Comparison of ENCODE assay signal across 1 cellular context in genomic region chr3:167732313-167733065, GRCh38.
TF ChIP-seq lines count a peak whose summit lies in the region.

No MANE protein-coding gene starts in this region.

TF ChIP-seq in K562, 482 proteins besides CTCF, POLR2A, EP300 and RAD21 (continues in another document):
- TF ChIP-seq SRSF7 (optimal IDR thresholded peaks at IDR 0.05; ENCODE audit: low read depth, low read length) (no peak), NFXL1 (CRISPR knock-in tag; IDR thresholded peaks at IDR 0.05) (no peak), KAT2B (IDR thresholded peaks at IDR 0.05; ENCODE audit: low read depth, low read length) (no peak), TAF9B (IDR thresholded peaks at IDR 0.05; ENCODE audit: partially characterized antibody) (peak; percentile 4), ZFP36 (IDR thresholded peaks at IDR 0.05; ENCODE audit: low read depth, low read length, partially characterized antibody) (no peak), ZNF316 (IDR thresholded peaks at IDR 0.05) (no peak), ZBTB34 (CRISPR knock-in tag; IDR thresholded peaks at IDR 0.05) (no peak), NKRF (IDR thresholded peaks at IDR 0.05; ENCODE audit: borderline replicate concordance) (peak; percentile 75), PHTF2 (CRISPR knock-in tag; IDR thresholded peaks at IDR 0.05) (no peak), ZNF12 (CRISPR knock-in tag; IDR thresholded peaks at IDR 0.05) (no peak), ZKSCAN8 (CRISPR knock-in tag; IDR thresholded peaks at IDR 0.05) (no peak), ZNF311 (CRISPR knock-in tag; IDR thresholded peaks at IDR 0.05) (no peak), MCM2 (IDR thresholded peaks at IDR 0.05; ENCODE audit: low read depth) (no peak), THRB (CRISPR knock-in tag; conservative IDR thresholded peaks at IDR 0.05) (no peak), NFYB (IDR thresholded peaks at IDR 0.05; ENCODE audit: extremely low read depth, insufficient read length) (no peak), ZNF253 (CRISPR knock-in tag; conservative IDR thresholded peaks at IDR 0.05) (no peak), SMARCE1 (IDR thresholded peaks at IDR 0.05) (0 out of 2 replicates have a peak, but pooled peaks have one; percentile 12), SNRNP70 (optimal IDR thresholded peaks at IDR 0.05; ENCODE audit: low read depth, low read length) (no peak), MYBL2 (IDR thresholded peaks at IDR 0.05; ENCODE audit: low read depth) (no peak), MYBL2 (CRISPR knock-in tag; IDR thresholded peaks at IDR 0.05; ENCODE audit: borderline replicate concordance) (no peak), MXI1 (IDR thresholded peaks at IDR 0.05; ENCODE audit: low read depth, low read length) (peak; percentile 70; the same call in 1 of the 2 replicates), HMBOX1 (IDR thresholded peaks at IDR 0.05) (no peak; the same call in 1 of the 2 replicates), MEIS2 (IDR thresholded peaks at IDR 0.05; ENCODE audit: partially characterized antibody) (no peak), MITF (IDR thresholded peaks at IDR 0.05) (no peak), ZNF121 (CRISPR knock-in tag; conservative IDR thresholded peaks at IDR 0.05) (no peak), ZSCAN32 (CRISPR knock-in tag; IDR thresholded peaks at IDR 0.05) (no peak)
- TF ChIP-seq, protein P1, sequence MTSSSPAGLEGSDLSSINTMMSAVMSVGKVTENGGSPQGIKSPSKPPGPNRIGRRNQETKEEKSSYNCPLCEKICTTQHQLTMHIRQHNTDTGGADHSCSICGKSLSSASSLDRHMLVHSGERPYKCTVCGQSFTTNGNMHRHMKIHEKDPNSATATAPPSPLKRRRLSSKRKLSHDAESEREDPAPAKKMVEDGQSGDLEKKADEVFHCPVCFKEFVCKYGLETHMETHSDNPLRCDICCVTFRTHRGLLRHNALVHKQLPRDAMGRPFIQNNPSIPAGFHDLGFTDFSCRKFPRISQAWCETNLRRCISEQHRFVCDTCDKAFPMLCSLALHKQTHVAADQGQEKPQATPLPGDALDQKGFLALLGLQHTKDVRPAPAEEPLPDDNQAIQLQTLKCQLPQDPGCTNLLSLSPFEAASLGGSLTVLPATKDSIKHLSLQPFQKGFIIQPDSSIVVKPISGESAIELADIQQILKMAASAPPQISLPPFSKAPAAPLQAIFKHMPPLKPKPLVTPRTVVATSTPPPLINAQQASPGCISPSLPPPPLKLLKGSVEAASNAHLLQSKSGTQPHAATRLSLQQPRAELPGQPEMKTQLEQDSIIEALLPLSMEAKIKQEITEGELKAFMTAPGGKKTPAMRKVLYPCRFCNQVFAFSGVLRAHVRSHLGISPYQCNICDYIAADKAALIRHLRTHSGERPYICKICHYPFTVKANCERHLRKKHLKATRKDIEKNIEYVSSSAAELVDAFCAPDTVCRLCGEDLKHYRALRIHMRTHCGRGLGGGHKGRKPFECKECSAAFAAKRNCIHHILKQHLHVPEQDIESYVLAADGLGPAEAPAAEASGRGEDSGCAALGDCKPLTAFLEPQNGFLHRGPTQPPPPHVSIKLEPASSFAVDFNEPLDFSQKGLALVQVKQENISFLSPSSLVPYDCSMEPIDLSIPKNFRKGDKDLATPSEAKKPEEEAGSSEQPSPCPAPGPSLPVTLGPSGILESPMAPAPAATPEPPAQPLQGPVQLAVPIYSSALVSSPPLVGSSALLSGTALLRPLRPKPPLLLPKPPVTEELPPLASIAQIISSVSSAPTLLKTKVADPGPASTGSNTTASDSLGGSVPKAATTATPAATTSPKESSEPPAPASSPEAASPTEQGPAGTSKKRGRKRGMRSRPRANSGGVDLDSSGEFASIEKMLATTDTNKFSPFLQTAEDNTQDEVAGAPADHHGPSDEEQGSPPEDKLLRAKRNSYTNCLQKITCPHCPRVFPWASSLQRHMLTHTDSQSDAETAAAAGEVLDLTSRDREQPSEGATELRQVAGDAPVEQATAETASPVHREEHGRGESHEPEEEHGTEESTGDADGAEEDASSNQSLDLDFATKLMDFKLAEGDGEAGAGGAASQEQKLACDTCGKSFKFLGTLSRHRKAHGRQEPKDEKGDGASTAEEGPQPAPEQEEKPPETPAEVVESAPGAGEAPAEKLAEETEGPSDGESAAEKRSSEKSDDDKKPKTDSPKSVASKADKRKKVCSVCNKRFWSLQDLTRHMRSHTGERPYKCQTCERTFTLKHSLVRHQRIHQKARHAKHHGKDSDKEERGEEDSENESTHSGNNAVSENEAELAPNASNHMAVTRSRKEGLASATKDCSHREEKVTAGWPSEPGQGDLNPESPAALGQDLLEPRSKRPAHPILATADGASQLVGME (CRISPR knock-in tag; IDR thresholded peaks at IDR 0.05): no peak
- TF ChIP-seq, protein P2, sequence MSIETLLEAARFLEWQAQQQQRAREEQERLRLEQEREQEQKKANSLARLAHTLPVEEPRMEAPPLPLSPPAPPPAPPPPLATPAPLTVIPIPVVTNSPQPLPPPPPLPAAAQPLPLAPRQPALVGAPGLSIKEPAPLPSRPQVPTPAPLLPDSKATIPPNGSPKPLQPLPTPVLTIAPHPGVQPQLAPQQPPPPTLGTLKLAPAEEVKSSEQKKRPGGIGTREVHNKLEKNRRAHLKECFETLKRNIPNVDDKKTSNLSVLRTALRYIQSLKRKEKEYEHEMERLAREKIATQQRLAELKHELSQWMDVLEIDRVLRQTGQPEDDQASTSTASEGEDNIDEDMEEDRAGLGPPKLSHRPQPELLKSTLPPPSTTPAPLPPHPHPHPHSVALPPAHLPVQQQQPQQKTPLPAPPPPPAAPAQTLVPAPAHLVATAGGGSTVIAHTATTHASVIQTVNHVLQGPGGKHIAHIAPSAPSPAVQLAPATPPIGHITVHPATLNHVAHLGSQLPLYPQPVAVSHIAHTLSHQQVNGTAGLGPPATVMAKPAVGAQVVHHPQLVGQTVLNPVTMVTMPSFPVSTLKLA (conservative IDR thresholded peaks at IDR 0.05): peak; percentile 93 to 95
- TF ChIP-seq, protein P3, sequence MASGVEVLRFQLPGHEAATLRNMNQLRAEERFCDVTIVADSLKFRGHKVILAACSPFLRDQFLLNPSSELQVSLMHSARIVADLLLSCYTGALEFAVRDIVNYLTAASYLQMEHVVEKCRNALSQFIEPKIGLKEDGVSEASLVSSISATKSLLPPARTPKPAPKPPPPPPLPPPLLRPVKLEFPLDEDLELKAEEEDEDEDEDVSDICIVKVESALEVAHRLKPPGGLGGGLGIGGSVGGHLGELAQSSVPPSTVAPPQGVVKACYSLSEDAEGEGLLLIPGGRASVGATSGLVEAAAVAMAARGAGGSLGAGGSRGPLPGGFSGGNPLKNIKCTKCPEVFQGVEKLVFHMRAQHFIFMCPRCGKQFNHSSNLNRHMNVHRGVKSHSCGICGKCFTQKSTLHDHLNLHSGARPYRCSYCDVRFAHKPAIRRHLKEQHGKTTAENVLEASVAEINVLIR (CRISPR knock-in tag; IDR thresholded peaks at IDR 0.05): no peak
- TF ChIP-seq, protein P4, sequence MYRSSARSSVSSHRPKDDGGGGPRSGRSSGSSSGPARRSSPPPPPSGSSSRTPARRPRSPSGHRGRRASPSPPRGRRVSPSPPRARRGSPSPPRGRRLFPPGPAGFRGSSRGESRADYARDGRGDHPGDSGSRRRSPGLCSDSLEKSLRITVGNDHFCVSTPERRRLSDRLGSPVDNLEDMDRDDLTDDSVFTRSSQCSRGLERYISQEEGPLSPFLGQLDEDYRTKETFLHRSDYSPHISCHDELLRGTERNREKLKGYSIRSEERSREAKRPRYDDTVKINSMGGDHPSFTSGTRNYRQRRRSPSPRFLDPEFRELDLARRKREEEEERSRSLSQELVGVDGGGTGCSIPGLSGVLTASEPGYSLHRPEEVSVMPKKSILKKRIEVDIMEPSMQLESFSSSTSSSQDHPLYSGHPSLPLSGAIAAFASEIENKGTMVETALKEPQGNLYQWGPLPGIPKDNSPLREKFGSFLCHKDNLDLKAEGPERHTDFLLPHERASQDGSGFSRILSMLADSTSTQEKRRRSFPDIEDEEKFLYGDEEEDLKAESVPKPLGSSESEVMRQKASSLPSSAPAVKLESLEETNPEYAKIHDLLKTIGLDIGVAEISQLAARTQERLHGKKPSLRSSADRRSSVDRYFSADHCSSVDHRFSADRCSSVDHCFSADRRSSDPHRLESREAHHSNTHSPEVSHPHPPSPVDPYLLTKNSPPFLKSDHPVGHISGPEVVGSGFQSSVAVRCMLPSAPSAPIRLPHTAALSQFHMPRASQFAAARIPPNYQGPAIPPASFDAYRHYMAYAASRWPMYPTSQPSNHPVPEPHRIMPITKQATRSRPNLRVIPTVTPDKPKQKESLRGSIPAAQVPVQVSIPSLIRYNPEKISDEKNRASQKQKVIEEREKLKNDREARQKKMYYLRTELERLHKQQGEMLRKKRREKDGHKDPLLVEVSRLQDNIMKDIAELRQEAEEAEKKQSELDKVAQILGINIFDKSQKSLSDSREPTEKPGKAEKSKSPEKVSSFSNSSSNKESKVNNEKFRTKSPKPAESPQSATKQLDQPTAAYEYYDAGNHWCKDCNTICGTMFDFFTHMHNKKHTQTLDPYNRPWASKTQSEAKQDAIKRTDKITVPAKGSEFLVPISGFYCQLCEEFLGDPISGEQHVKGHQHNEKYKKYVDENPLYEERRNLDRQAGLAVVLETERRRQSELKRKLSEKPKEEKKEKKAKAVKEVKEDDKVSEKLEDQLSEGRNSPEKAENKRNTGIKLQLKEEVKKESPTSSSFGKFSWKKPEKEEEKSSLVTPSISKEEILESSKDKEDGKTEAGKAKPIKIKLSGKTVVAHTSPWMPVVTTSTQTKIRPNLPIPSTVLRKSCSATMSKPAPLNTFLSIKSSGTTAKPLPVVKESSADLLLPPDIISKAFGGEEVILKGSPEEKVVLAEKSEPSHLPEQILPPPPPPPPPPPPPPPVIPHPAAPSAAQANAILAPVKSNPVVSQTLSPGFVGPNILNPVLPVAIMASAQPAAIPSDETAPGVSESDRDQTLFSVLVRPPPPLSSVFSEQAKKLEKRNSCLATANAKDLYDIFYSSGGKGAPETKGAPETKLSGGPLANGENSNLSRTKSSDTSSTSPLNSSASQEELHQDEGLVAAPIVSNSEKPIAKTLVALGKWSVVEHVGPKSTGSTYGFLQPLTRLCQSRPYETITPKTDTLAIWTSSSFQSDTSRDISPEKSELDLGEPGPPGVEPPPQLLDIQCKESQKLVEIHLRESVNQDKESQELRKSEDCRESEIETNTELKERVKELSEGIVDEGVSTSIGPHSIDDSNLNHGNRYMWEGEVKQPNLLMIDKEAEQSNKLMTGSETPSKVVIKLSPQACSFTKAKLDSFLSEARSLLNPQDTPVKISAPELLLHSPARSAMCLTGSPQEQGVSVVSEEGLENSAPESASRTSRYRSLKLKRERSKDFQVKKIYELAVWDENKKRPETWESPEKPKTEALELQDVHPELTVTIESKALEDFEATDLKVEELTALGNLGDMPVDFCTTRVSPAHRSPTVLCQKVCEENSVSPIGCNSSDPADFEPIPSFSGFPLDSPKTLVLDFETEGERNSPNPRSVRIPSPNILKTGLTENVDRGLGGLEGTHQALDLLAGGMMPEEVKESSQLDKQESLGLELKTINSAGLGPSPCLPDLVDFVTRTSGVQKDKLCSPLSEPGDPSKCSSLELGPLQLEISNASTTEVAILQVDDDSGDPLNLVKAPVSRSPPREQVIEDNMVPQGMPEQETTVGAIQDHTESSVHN (IDR thresholded peaks at IDR 0.05; ENCODE audit: borderline replicate concordance in 1 of 2, low read depth in 1 of 2): no peak
